In genomic region chr17:53088501-53088900, GRCh38 we compare ENCODE assay signal across 23 cellular contexts.
"Had no signal": no experiment of that assay in that cellular context is flagged by ENCODE, and none has a peak within 500 bp of the region (broad histone marks: within the 10 kb centered on the region; RNA-seq: fewer than 3 reads in every experiment).

No MANE protein-coding gene starts in this region.

- H3K4me3 ChIP-seq: K562 had no signal

- ATAC-seq: K562, Panc1, PC-3 had no signal

- H3K9me3 ChIP-seq: SK-N-SH had no signal

- DNase-seq: Kasumi-1, MM.1S, NCI-H1092 treated with DMSO at 0.1 percent for 48 hours, NCI-H1436, NCI-H187, NCI-H2029, NCI-H2081 treated with DMSO at 0.1 percent for 48 hours, NCI-H2171, NCI-H226, NCI-H446, NCI-H510A, NCI-H524 treated with DMSO at 0.1 percent for 48 hours, NCI-H69, NCI-H774, PC-3, SHP77, SK-N-SH, SW 1271 had no signal

- H3K27ac ChIP-seq: HL-60, KMS-11, RWPE1 had no signal
